19 cellular contexts compared by ENCODE assay signal in the genomic region with DNA sequence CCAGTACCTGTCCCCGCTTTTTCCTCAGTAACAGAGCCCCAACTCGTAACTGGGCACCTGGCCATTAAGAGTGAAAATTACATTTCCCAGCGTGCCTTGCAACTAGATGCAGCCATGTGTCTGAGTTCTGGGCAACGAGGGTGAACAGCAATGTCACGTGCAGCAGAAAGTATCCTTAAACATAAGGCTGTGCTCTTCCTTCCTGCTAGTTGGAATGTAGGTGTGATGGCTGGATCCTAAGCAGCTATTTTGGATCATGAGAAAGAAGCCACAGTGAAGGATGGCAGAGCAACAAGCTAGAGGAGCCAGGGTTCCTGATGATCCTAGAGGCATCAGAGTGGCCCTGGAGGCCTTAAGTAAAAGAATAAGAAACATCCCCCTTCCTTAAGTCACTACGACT. TPM values are rescaled to one million over a fixed set of nuclear protein-coding genes. Genes with fewer than 3 reads are reported as not detected.
DNase-seq lines count a peak whose midpoint lies in the region; FAIRE-seq and TF ChIP-seq lines count a peak whose summit lies in the region.
"Had no signal": no experiment of that assay in that cellular context is flagged by ENCODE, and none has a peak within 500 bp of the region (broad histone marks: within the 10 kb centered on the region; RNA-seq: fewer than 3 reads in every experiment).

No MANE protein-coding gene starts in this region.

- H2BK12ac ChIP-seq in H9 (ENCODE audit: insufficient read length, low read depth, low read length): no peak overlapping the region

- H3K27me3 ChIP-seq in MM.1S (replicated peaks; ENCODE audit: insufficient read depth, low read length) (peaks cover 86% of the 10 kb centered on the region), H9 (ENCODE audit: insufficient read depth, low read length) (peaks cover under 1% of the 10 kb centered on the region; the same call in 1 of the 2 replicates)

- H3K23ac ChIP-seq in H9 (ENCODE audit: insufficient read length, low read depth, low read length): no peak overlapping the region

- H3K23me2 ChIP-seq in H9 (ENCODE audit: insufficient read length, low read depth, low read length, poor library complexity, severe bottlenecking): peaks cover 3% of the 10 kb centered on the region

- CTCF ChIA-PET in HEK293 (lab: Yijun Ruan, JAX): no interaction called here

- H2BK5ac ChIP-seq in H9 (ENCODE audit: insufficient read length, low read length): no peak overlapping the region

- no peak overlapping the region for H2BK20ac ChIP-seq in H9 (ENCODE audit: low read depth, low read length, poor library complexity, severe bottlenecking)

- no peaks in the 10 kb centered on the region for H3F3A ChIP-seq in MM.1S (ENCODE audit: insufficient read depth, low read length)

- H3K79me2 ChIP-seq in MM.1S (ENCODE audit: low read length): no peaks in the 10 kb centered on the region
- no peaks in the 10 kb centered on the region for H3K79me2 ChIP-seq in H9 (ENCODE audit: insufficient read depth, low read length)

- no peak overlapping the region for H2AFZ ChIP-seq in MM.1S (ENCODE audit: low read length)
- H2AFZ ChIP-seq in H9 (ENCODE audit: low read length): no peak overlapping the region
- H2AFZ ChIP-seq: GM23248 had no signal

- no peak overlapping the region for H3K27ac ChIP-seq in HEK293 (ENCODE audit: extremely low read depth, low read depth, low read length)
- H3K27ac ChIP-seq in MM.1S (ENCODE audit: low read length): no peak overlapping the region
- H3K27ac ChIP-seq in H9 (ENCODE audit: insufficient read length, low read depth, low read length): no peak overlapping the region
- H3K27ac ChIP-seq: BLaER1 treated with 17β-estradiol and CSF1 and Interleukin-3, amounts not matched to agents 10 nM and 100 nM; GM23248 had no signal

- H3K18ac ChIP-seq in H9 (ENCODE audit: insufficient read length, low read depth, low read length): no peak overlapping the region

- no peak overlapping the region for H4K5ac ChIP-seq in H9 (ENCODE audit: insufficient read length, low read depth, low read length)

- H3K36me3 ChIP-seq in HEK293 (ENCODE audit: control insufficient read depth in 2 of 2, insufficient read depth in 1 of 2, low read length in 2 of 2): no peaks in the 10 kb centered on the region
- H3K36me3 ChIP-seq in MM.1S (replicated peaks; ENCODE audit: insufficient read depth, low read length): no peaks in the 10 kb centered on the region
- H3K36me3 ChIP-seq: BLaER1 treated with 17β-estradiol and CSF1 and Interleukin-3, amounts not matched to agents 10 nM and 100 nM had no signal

- no peaks in the 10 kb centered on the region for H4K20me1 ChIP-seq in MM.1S (ENCODE audit: insufficient read depth, low read length)
- H4K20me1 ChIP-seq in H9 (ENCODE audit: control insufficient read depth, insufficient read depth, insufficient read length): no peaks in the 10 kb centered on the region
- H4K20me1 ChIP-seq: BLaER1 treated with 17β-estradiol and CSF1 and Interleukin-3, amounts not matched to agents 10 nM and 100 nM had no signal

- peaks cover 3% of the 10 kb centered on the region for H3K9me3 Mint-ChIP-seq in neural crest cell
- peaks cover 0 to 3% of the 10 kb centered on the region in 2 experiments; a peak in 2 of 5 replicates for H3K9me3 Mint-ChIP-seq in H9
- H3K9me3 Mint-ChIP-seq: CD8-positive, alpha-beta memory T cell had no signal

- H3K4me2 ChIP-seq in MM.1S (ENCODE audit: low read depth, low read length) (no peak overlapping the region), H9 (ENCODE audit: insufficient read depth, insufficient read length, low read length) (no peak overlapping the region)

- H4K8ac ChIP-seq in H9 (replicated peaks; ENCODE audit: insufficient read length, low read depth, low read length): no peak overlapping the region

- TF ChIP-seq EP300 in Ishikawa (IDR thresholded peaks at IDR 0.05; ENCODE audit: borderline replicate concordance): no peak

- FAIRE-seq in urothelium cell line (lab: Jason Lieb, UNC): peak; percentile 62
- FAIRE-seq: GM12878, GM19239, H54 had no signal

- H3K27ac Mint-ChIP-seq in neural crest cell (ENCODE audit: unreplicated experiment) (no peak overlapping the region), H9 (peak overlapping the region in 1 of 3 experiments; percentile 59; a peak in 1 of 7 replicates)
- H3K27ac Mint-ChIP-seq: B cell; CD4-positive, CD25-positive, alpha-beta regulatory T cell had no signal

- no peak overlapping the region for H4K91ac ChIP-seq in H9 (ENCODE audit: insufficient read length, low read depth, low read length)

- no peaks in the 10 kb centered on the region for H3K9me2 ChIP-seq in MM.1S (replicated peaks; ENCODE audit: insufficient read depth, low read length)

- H3K14ac ChIP-seq in H9 (ENCODE audit: insufficient read depth, low read length): no peak overlapping the region

- H3K4me1 ChIP-seq in HEK293 (ENCODE audit: control insufficient read depth, insufficient read depth, low read length) (no peaks in the 10 kb centered on the region), MM.1S (ENCODE audit: low read length) (no peaks in the 10 kb centered on the region), H9 (ENCODE audit: insufficient read depth, low read length) (no peaks in the 10 kb centered on the region; the same call in 1 of the 2 replicates)

- TF ChIP-seq CTCF in HEK293 (tag by site-specific recombination; IDR thresholded peaks at IDR 0.05) (no peak), neural crest cell (conservative IDR thresholded peaks at IDR 0.05) (no peak), MM.1S (IDR thresholded peaks at IDR 0.05; ENCODE audit: low read length) (no peak), H9 (conservative IDR thresholded peaks at IDR 0.05) (no peak)

- H3K4me3 Mint-ChIP-seq in neural crest cell: peak overlapping the region; percentile 11
- no peak overlapping the region for H3K4me3 Mint-ChIP-seq in H9
- H3K4me3 Mint-ChIP-seq: B cell; CD4-positive, CD25-positive, alpha-beta regulatory T cell; CD8-positive, alpha-beta memory T cell had no signal

- H3K4me3 ChIP-seq in HEK293 (ENCODE audit: low read depth, low read length) (no peak overlapping the region), MM.1S (ENCODE audit: low read length) (no peak overlapping the region)
- H3K4me3 ChIP-seq: BLaER1 treated with 17β-estradiol and CSF1 and Interleukin-3, amounts not matched to agents 10 nM and 100 nM; GM12878; GM23248 had no signal

- H3K79me1 ChIP-seq in H9 (ENCODE audit: insufficient read depth, low read depth, low read length, poor library complexity, severe bottlenecking): no peaks in the 10 kb centered on the region

- H3K9ac ChIP-seq in MM.1S (ENCODE audit: low read length) (no peak overlapping the region), H9 (ENCODE audit: extremely low read depth, insufficient read length, low read length) (no peak overlapping the region)
- H3K9ac ChIP-seq: BLaER1 treated with 17β-estradiol and CSF1 and Interleukin-3, amounts not matched to agents 10 nM and 100 nM; GM23248 had no signal

- H3K27me3 Mint-ChIP-seq in neural crest cell (ENCODE audit: low read depth): peaks cover 10% of the 10 kb centered on the region
- peaks cover 48% of the 10 kb centered on the region for H3K27me3 Mint-ChIP-seq in H9 (ENCODE audit: low read depth)

- H3K36me3 Mint-ChIP-seq in neural crest cell (ENCODE audit: low read depth) (no peaks in the 10 kb centered on the region), H9 (ENCODE audit: insufficient read depth in 1 of 3, low read depth in 3 of 3) (no peaks in the 10 kb centered on the region; a peak in 2 of 7 replicates)
- H3K36me3 Mint-ChIP-seq: CD4-positive, CD25-positive, alpha-beta regulatory T cell; CD8-positive, alpha-beta memory T cell had no signal

- no CpG with 5 or more reads among the region's 6 CpGs for WGBS in H9 (ENCODE audit: extremely low coverage, insufficient read length, low lambda C conversion rate)

- H2BK15ac ChIP-seq in H9 (ENCODE audit: low read depth, low read length): no peak overlapping the region

- no peak overlapping the region for H2AK5ac ChIP-seq in H9 (ENCODE audit: insufficient read length, low read length)

- no peak overlapping the region for H3K4ac ChIP-seq in H9 (ENCODE audit: low read depth, low read length)

- POLR2A ChIA-PET in HEK293 (lab: Yijun Ruan, JAX): interaction anchor here (0.6 kb wide), 1 partner anchor 526 kb away, joined by 3 read pairs; no protein-coding TSS in a partner anchor

- H3K4me1 Mint-ChIP-seq in neural crest cell: peaks cover 60% of the 10 kb centered on the region
- H3K4me1 Mint-ChIP-seq in H9: peaks cover 0 to 3% of the 10 kb centered on the region in 2 experiments; a peak in 3 of 4 replicates

- H2BK120ac ChIP-seq in H9 (ENCODE audit: low read depth, low read length, poor library complexity, severe bottlenecking): no peak overlapping the region

- H3K56ac ChIP-seq in H9 (ENCODE audit: insufficient read length, low read depth, low read length): no peak overlapping the region

- no peak for DNase-seq in neural crest cell (ENCODE audit: low read depth, low spot score)
- DNase-seq in urothelium cell line (ENCODE audit: low spot score): no peak
- DNase-seq in MM.1S: no peak
- no peak for DNase-seq in H9
- DNase-seq: CD4-positive, CD25-positive, alpha-beta regulatory T cell; CD8-positive, alpha-beta memory T cell; DMS 273 treated with DMSO at 0.1 percent for 48 hours; DMS53; DND-41; EL; GM23248; KBM-7 had no signal

- no peak for TF ChIP-seq RAD21 in Ishikawa (IDR thresholded peaks at IDR 0.05; ENCODE audit: low read depth)

- no peaks in the 10 kb centered on the region for H3K9me3 ChIP-seq in HEK293 (ENCODE audit: control insufficient read depth, insufficient read depth, low read depth, low read length)
- H3K9me3 ChIP-seq in MM.1S (replicated peaks; ENCODE audit: insufficient read depth, low read length): no peaks in the 10 kb centered on the region
- no peaks in the 10 kb centered on the region for H3K9me3 ChIP-seq in H9 (ENCODE audit: control insufficient read depth, low read depth, low read length)

- no peak overlapping the region for H3T11ph ChIP-seq in H9 (ENCODE audit: low read length)

TF ChIP-seq in Ishikawa, 13 proteins besides CTCF, POLR2A, EP300 and RAD21:
- TF ChIP-seq FOXM1 (IDR thresholded peaks at IDR 0.05; ENCODE audit: borderline replicate concordance, low read depth): no peak
- TF ChIP-seq, protein P1, sequence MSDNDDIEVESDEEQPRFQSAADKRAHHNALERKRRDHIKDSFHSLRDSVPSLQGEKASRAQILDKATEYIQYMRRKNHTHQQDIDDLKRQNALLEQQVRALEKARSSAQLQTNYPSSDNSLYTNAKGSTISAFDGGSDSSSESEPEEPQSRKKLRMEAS (IDR thresholded peaks at IDR 0.05): 0 out of 2 replicates have a peak, but pooled peaks have one; percentile 23
TF ChIP-seq in Ishikawa: peak in this region for 1.

RNA-seq across cellular contexts. Expression of a gene that starts 36.0 kb away (rescaled TPM):
- total RNA-seq in neural crest cell (4,235 and 4,315 TPM in 2 replicates), H9 (2021) (4,136 and 4,160 TPM in 2 replicates)

RNA-seq across cellular contexts. Expression of a gene that starts 51.5 kb away (rescaled TPM):
- total RNA-seq in neural crest cell: 0.43 and 0.56 TPM in 2 replicates
- 1.0 and 1.6 TPM in 2 replicates for total RNA-seq in H9 (2021)
